ENCODE assay signal across 8 cellular contexts in the genomic region with DNA sequence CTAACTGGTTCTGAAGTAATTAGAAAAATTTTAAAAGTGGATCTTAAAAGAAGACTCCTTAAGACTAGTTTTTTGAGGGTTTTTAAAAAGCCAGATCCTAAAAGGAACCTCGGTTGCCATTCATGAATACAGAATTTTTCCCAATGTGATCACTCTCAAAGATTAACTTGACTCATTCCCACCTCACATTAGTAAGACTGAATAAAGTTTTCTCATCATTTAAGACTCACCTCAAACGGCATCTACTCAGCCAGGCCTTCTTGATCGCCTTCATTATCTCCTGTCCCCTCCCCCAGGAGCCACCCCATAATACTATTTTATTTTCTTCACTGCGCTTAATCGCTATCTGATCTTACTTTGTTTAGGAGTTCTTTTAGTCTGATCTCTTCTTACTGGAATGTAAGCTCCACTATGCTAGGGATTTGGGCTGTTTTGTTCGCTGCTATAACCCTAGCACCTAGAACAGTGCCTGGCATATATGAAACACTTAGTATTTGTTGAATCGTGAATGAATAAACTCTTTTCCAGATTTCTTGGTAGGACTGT. TPM values are rescaled to one million over a fixed set of nuclear protein-coding genes. Genes with fewer than 3 reads are reported as not detected.
DNase-seq lines count a peak whose midpoint lies in the region; ATAC-seq and TF ChIP-seq lines count a peak whose summit lies in the region.

No MANE protein-coding gene starts in this region.

- H3K9me3 ChIP-seq in sigmoid colon = no peaks in the 10 kb centered on the region

- H3K27me3 Mint-ChIP-seq in activated CD4-positive, alpha-beta memory T cell treated with anti-CD3 and anti-CD28 coated beads for 36 hours = no peaks in the 10 kb centered on the region

- peak overlapping the region; percentile 67; the same call in 1 of the 2 replicates for H3K4me3 ChIP-seq in GM12865 (ENCODE audit: low read depth, low read length)
- H3K4me3 ChIP-seq in fibroblast of pulmonary artery (replicated peaks; ENCODE audit: low read depth, low read length) = peak overlapping the region; percentile 64
- peak overlapping the region; percentile 81 to 91 (median 90) for H3K4me3 ChIP-seq in sigmoid colon

- peaks cover 48% of the 10 kb centered on the region for H3K4me1 Mint-ChIP-seq in activated CD4-positive, alpha-beta memory T cell treated with anti-CD3 and anti-CD28 coated beads for 36 hours (ENCODE audit: low read depth)

- no peaks in the 10 kb centered on the region for H3K36me3 ChIP-seq in sigmoid colon

- peak overlapping the region; percentile 87 for H3K27ac Mint-ChIP-seq in activated CD4-positive, alpha-beta memory T cell treated with anti-CD3 and anti-CD28 coated beads for 36 hours

- H3K4me1 ChIP-seq in sigmoid colon = peaks cover 0 to 24% (median 16%) of the 10 kb centered on the region in 4 donors

- H3K36me3 Mint-ChIP-seq in activated CD4-positive, alpha-beta memory T cell treated with anti-CD3 and anti-CD28 coated beads for 36 hours = peaks cover 9% of the 10 kb centered on the region

- peaks cover 10% of the 10 kb centered on the region for H3K9me3 Mint-ChIP-seq in activated CD4-positive, alpha-beta memory T cell treated with anti-CD3 and anti-CD28 coated beads for 36 hours

- TF ChIP-seq CTCF in GM12865 (IDR thresholded peaks at IDR 0.05; ENCODE audit: insufficient read depth, low read depth, low read length, missing control alignments) (no peak), fibroblast of pulmonary artery (IDR thresholded peaks at IDR 0.05; ENCODE audit: low read length, missing control alignments) (no peak), sigmoid colon (IDR thresholded peaks at IDR 0.05) (no peak)

- intact Hi-C loops in activated CD4-positive, alpha-beta memory T cell treated with anti-CD3 and anti-CD28 coated beads for 36 hours (cut with micrococcal nuclease) = loop anchor here (1.0 to 10.0 kb wide), 7 partner anchors 30 to 740 kb away; a partner anchor contains a TSS
- intact Hi-C loops in sigmoid colon (cut with DNase I) = loop anchor here (5.0 to 10.0 kb wide), 2 partner anchors 243 to 470 kb away; a partner anchor contains a TSS

- POLR2A ChIA-PET in activated CD4-positive, alpha-beta memory T cell treated with anti-CD3 and anti-CD28 coated beads for 36 hours (lab: Charles Lee) = interaction anchor here (1.0 to 1.3 kb wide), 3 partner anchors 26 to 292 kb away, joined by 3 to 6 read pairs (median 4); no protein-coding TSS in a partner anchor

- peak overlapping the region; percentile 93 to 98 (median 96) for H3K27ac ChIP-seq in sigmoid colon

- no peaks in the 10 kb centered on the region for H3K27me3 ChIP-seq in sigmoid colon

- WGBS in sigmoid colon, 2 donors = 78 to 87% methylated on average over 7 of the region's 7 CpGs

- peak overlapping the region; percentile 82 for H3K4me3 Mint-ChIP-seq in activated CD4-positive, alpha-beta memory T cell treated with anti-CD3 and anti-CD28 coated beads for 36 hours

- no peak for DNase-seq in GM12865 (ENCODE audit: low read depth)
- no peak for DNase-seq in activated CD4-positive, alpha-beta memory T cell treated with anti-CD3 and anti-CD28 coated beads for 36 hours
- DNase-seq in fibroblast of pulmonary artery (ENCODE audit: low read depth) = no peak
- no peak for DNase-seq in sigmoid colon
- no peak for DNase-seq in ecto neural progenitor cell (ENCODE audit: low spot score)
- no peak for DNase-seq in cortex of kidney (lab: John Stamatoyannopoulos, UW)
- no peak for DNase-seq in NCI-H1417 treated with DMSO at 0.1 percent for 48 hours (lab: John Stamatoyannopoulos, UW)

- no peak for ATAC-seq in HG03521 (IDR thresholded peaks at IDR 0.05; ENCODE audit: unreplicated experiment)

- no peak for TF ChIP-seq POLR2A in sigmoid colon (IDR thresholded peaks at IDR 0.05)

- CTCF ChIA-PET in activated CD4-positive, alpha-beta memory T cell treated with anti-CD3 and anti-CD28 coated beads for 36 hours (lab: Charles Lee) = interaction anchor here (2.6 kb wide), 1 partner anchor 86 kb away, joined by 9 read pairs; no protein-coding TSS in a partner anchor

- no peak for TF ChIP-seq EP300 in sigmoid colon (IDR thresholded peaks at IDR 0.05)

RNA-seq across cellular contexts. Expression of a gene that starts 55.9 kb away (rescaled TPM):
- 10 to 100 TPM; 42.9 to 46.8 TPM for total RNA-seq in activated CD4-positive, alpha-beta memory T cell treated with anti-CD3 and anti-CD28 coated beads for 36 hours
- 10 to 100 TPM; 48.7 to 60.3 (median 49.2) TPM for total RNA-seq in sigmoid colon
- 10 to 100 TPM; 38.9 to 78.7 (median 78.6) TPM for polyA plus RNA-seq in sigmoid colon
